In the genomic region with DNA sequence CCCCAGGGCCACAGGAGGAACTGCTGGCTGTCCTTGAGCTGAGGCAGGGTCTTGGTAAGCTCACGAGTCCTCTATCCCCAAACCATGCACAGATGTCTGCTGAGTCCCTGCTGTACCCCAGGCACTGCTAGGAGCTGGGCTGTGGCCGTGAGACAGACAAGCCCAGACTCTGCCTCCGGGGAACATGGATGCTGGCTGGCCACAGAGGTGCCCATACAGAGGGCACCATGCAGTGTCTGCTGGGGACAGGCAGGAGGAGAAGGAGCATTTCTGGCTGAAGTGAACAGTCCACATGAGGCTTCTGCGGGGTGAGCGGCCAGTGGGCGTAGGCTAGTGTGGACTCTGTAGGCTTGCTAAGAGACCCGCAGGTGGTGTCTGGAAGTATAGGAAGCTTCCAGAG, we compare ENCODE assay signal across 14 cellular contexts. TPM values are rescaled to one million over a fixed set of nuclear protein-coding genes. Genes with fewer than 3 reads are reported as not detected.
DNase-seq lines count a peak whose midpoint lies in the region; ATAC-seq and TF ChIP-seq lines count a peak whose summit lies in the region.
"Had no signal": no experiment of that assay in that cellular context is flagged by ENCODE, and none has a peak within 500 bp of the region (broad histone marks: within the 10 kb centered on the region; RNA-seq: fewer than 3 reads in every experiment).

No MANE protein-coding gene starts in this region.

- no peak overlapping the region for H3K23ac ChIP-seq in neuronal stem cell (ENCODE audit: low read depth, low read length, poor library complexity)

- intact Hi-C loops in dendritic cell treated with granulocyte-macrophage colony-stimulating factor and Interleukin-4, amounts not matched to agents 40 ng/mL and 50 ng/mL, for 4 days (cut with micrococcal nuclease): loop anchor here (5.0 to 10.0 kb wide), 2 partner anchors 45 to 83 kb away; a partner anchor contains a TSS

- H3K4me2 ChIP-seq in neuronal stem cell (ENCODE audit: insufficient read depth, low read length, poor library complexity, severe bottlenecking): no peak overlapping the region
- H3K4me2 ChIP-seq: BLaER1 treated with 17β-estradiol and CSF1 and Interleukin-3, amounts not matched to agents 10 nM and 100 nM had no signal

- peaks cover 4% of the 10 kb centered on the region for H3K36me3 Mint-ChIP-seq in dendritic cell treated with granulocyte-macrophage colony-stimulating factor and Interleukin-4, amounts not matched to agents 40 ng/mL and 50 ng/mL, for 4 days (ENCODE audit: low read depth)
- H3K36me3 Mint-ChIP-seq in effector memory CD8-positive, alpha-beta T cell (ENCODE audit: insufficient read depth): peaks cover 24% of the 10 kb centered on the region

- H3K14ac ChIP-seq in neuronal stem cell (ENCODE audit: low read length): no peak overlapping the region

- H3K4me3 Mint-ChIP-seq in dendritic cell treated with granulocyte-macrophage colony-stimulating factor and Interleukin-4, amounts not matched to agents 40 ng/mL and 50 ng/mL, for 4 days: no peak overlapping the region
- no peak overlapping the region for H3K4me3 Mint-ChIP-seq in effector memory CD8-positive, alpha-beta T cell
- H3K4me3 Mint-ChIP-seq: B cell; CD8-positive, alpha-beta T cell had no signal

- H3K9me3 ChIP-seq in cardiac muscle cell (ENCODE audit: low read depth): no peaks in the 10 kb centered on the region
- H3K9me3 ChIP-seq in right atrium auricular region: no peaks in the 10 kb centered on the region
- H3K9me3 ChIP-seq in neuronal stem cell (replicated peaks in 1 of 2; ENCODE audit: control insufficient read depth in 2 of 2, insufficient read depth in 1 of 2, low read depth in 1 of 2, low read length in 2 of 2): no peaks in the 10 kb centered on the region
- H3K9me3 ChIP-seq: BLaER1 treated with 17β-estradiol and CSF1 and Interleukin-3, amounts not matched to agents 10 nM and 100 nM; HAP-1 had no signal

- H4K8ac ChIP-seq in neuronal stem cell (ENCODE audit: low read depth, low read length): peak overlapping the region; percentile 45

- no peaks in the 10 kb centered on the region for H3K9me3 Mint-ChIP-seq in dendritic cell treated with granulocyte-macrophage colony-stimulating factor and Interleukin-4, amounts not matched to agents 40 ng/mL and 50 ng/mL, for 4 days
- H3K9me3 Mint-ChIP-seq in effector memory CD8-positive, alpha-beta T cell: no peaks in the 10 kb centered on the region
- H3K9me3 Mint-ChIP-seq: CD8-positive, alpha-beta T cell had no signal

- H3K4me1 ChIP-seq in cardiac muscle cell (ENCODE audit: low read depth) (peaks cover 4% of the 10 kb centered on the region), right atrium auricular region (peaks cover 5 to 20% of the 10 kb centered on the region in 2 donors), neuronal stem cell (ENCODE audit: control insufficient read depth in 2 of 2, insufficient read depth in 1 of 2, low read depth in 1 of 2, low read length in 2 of 2) (peaks cover 5 to 26% of the 10 kb centered on the region in 2 donors)

- H2AFZ ChIP-seq in neuronal stem cell (ENCODE audit: low read length): no peak overlapping the region
- H2AFZ ChIP-seq: GM23248 had no signal

- H3K9ac ChIP-seq in neuronal stem cell (ENCODE audit: low read depth, low read length, poor library complexity): peak overlapping the region; percentile 56
- H3K9ac ChIP-seq: GM23248 had no signal

- H3K36me3 ChIP-seq in cardiac muscle cell (no peaks in the 10 kb centered on the region), right atrium auricular region (no peaks in the 10 kb centered on the region), neuronal stem cell (replicated peaks in 1 of 2; ENCODE audit: control insufficient read depth in 2 of 2, insufficient read depth in 2 of 2, low read length in 2 of 2) (no peaks in the 10 kb centered on the region)
- H3K36me3 ChIP-seq: BLaER1 treated with 17β-estradiol and CSF1 and Interleukin-3, amounts not matched to agents 10 nM and 100 nM had no signal

- no peak overlapping the region for H3K4ac ChIP-seq in neuronal stem cell (ENCODE audit: low read length)

- H2BK15ac ChIP-seq in neuronal stem cell (ENCODE audit: low read length): peak overlapping the region; percentile 3

- peak overlapping the region; percentile 82 for H2AK5ac ChIP-seq in neuronal stem cell (ENCODE audit: low read depth, low read length)

- peak overlapping the region; percentile 49 for H2BK5ac ChIP-seq in neuronal stem cell (ENCODE audit: low read length)

- H3K4me1 Mint-ChIP-seq in dendritic cell treated with granulocyte-macrophage colony-stimulating factor and Interleukin-4, amounts not matched to agents 40 ng/mL and 50 ng/mL, for 4 days (ENCODE audit: low read depth): peaks cover 21% of the 10 kb centered on the region
- H3K4me1 Mint-ChIP-seq in effector memory CD8-positive, alpha-beta T cell (ENCODE audit: low read depth in 2 of 2): peaks cover 8% of the 10 kb centered on the region in 2 donors

- H3K18ac ChIP-seq in neuronal stem cell (ENCODE audit: low read length): no peak overlapping the region

- H3K4me3 ChIP-seq in cardiac muscle cell (no peak overlapping the region), right atrium auricular region (no peak overlapping the region), neuronal stem cell (ENCODE audit: low read length in 2 of 2) (no peak overlapping the region)
- H3K4me3 ChIP-seq: BLaER1 treated with 17β-estradiol and CSF1 and Interleukin-3, amounts not matched to agents 10 nM and 100 nM; GM23248; HAP-1 had no signal

- TF ChIP-seq CTCF in cardiac muscle cell (IDR thresholded peaks at IDR 0.05; ENCODE audit: low read depth, low read length) (peak; percentile 1), right atrium auricular region (IDR thresholded peaks at IDR 0.05) (no peak)

- peaks cover 9% of the 10 kb centered on the region for H3K79me1 ChIP-seq in neuronal stem cell (ENCODE audit: low read depth, low read length)

- peak overlapping the region; percentile 3 for H4K91ac ChIP-seq in neuronal stem cell (ENCODE audit: low read depth, low read length, poor library complexity)

- DNase-seq in cardiac muscle cell (ENCODE audit: low read depth in 1 of 2, low spot score in 1 of 2) (no peak), right atrium auricular region (ENCODE audit: low spot score) (no peak), neuronal stem cell (ENCODE audit: low spot score) (no peak), SK-N-DZ (ENCODE audit: low spot score) (no peak)
- DNase-seq in effector memory CD8-positive, alpha-beta T cell: no peak
- DNase-seq: Calu3, DMS79 treated with DMSO at 0.1 percent for 48 hours, GF-D8 had no signal

- H3K27ac ChIP-seq in cardiac muscle cell: no peak overlapping the region
- H3K27ac ChIP-seq in right atrium auricular region: no peak overlapping the region
- no peak overlapping the region for H3K27ac ChIP-seq in neuronal stem cell (replicated peaks; ENCODE audit: low read length)
- H3K27ac ChIP-seq: BLaER1 treated with 17β-estradiol and CSF1 and Interleukin-3, amounts not matched to agents 10 nM and 100 nM; GM23248 had no signal

- H3K27me3 Mint-ChIP-seq in dendritic cell treated with granulocyte-macrophage colony-stimulating factor and Interleukin-4, amounts not matched to agents 40 ng/mL and 50 ng/mL, for 4 days: peaks cover 29% of the 10 kb centered on the region
- H3K27me3 Mint-ChIP-seq in effector memory CD8-positive, alpha-beta T cell: peaks cover 0 to 9% of the 10 kb centered on the region in 2 donors
- H3K27me3 Mint-ChIP-seq: B cell had no signal

- no peak for ATAC-seq in effector memory CD8-positive, alpha-beta T cell (replicated peaks)
- ATAC-seq: CD8-positive, alpha-beta T cell had no signal

- no peak overlapping the region for H2BK120ac ChIP-seq in neuronal stem cell (ENCODE audit: low read depth, low read length)

- H3K27ac Mint-ChIP-seq in dendritic cell treated with granulocyte-macrophage colony-stimulating factor and Interleukin-4, amounts not matched to agents 40 ng/mL and 50 ng/mL, for 4 days: peak overlapping the region; percentile 37
- no peak overlapping the region for H3K27ac Mint-ChIP-seq in effector memory CD8-positive, alpha-beta T cell
- H3K27ac Mint-ChIP-seq: B cell; CD8-positive, alpha-beta T cell had no signal

- WGBS in neuronal stem cell (ENCODE audit: extremely low coverage in 2 of 2, insufficient read length in 2 of 2, insufficient replicate concordance in 1 of 2), 2 donors: no CpG with 5 or more reads among the region's 7 CpGs

- H2BK12ac ChIP-seq in neuronal stem cell (ENCODE audit: low read length): peak overlapping the region; percentile 86

- no peaks in the 10 kb centered on the region for H3K27me3 ChIP-seq in cardiac muscle cell
- no peaks in the 10 kb centered on the region for H3K27me3 ChIP-seq in right atrium auricular region
- no peaks in the 10 kb centered on the region for H3K27me3 ChIP-seq in neuronal stem cell (ENCODE audit: control insufficient read depth in 3 of 3, insufficient read depth in 3 of 3, low read depth in 1 of 3, low read length in 3 of 3)
- H3K27me3 ChIP-seq: BLaER1 treated with 17β-estradiol and CSF1 and Interleukin-3, amounts not matched to agents 10 nM and 100 nM had no signal

RNA-seq across cellular contexts. Expression of a gene that starts 4.8 kb away (rescaled TPM):
- total RNA-seq in cardiac muscle cell (33.5 and 39.5 TPM in 2 replicates), right atrium auricular region (10 to 100 TPM; 32.6 to 41.6 TPM)
- 32.3 and 35.8 TPM in 2 replicates for polyA plus RNA-seq in cardiac muscle cell
- polyA plus RNA-seq in neuronal stem cell (2013, experiment 1 of 2): 14.7 TPM
- polyA plus RNA-seq in neuronal stem cell (2013, experiment 2 of 2): 15.9 TPM
- 15.0 and 17.1 TPM in 2 replicates for polyA plus RNA-seq in SK-N-DZ (2014; cell fraction: cytosol; rRNA removed)
- polyA plus RNA-seq in SK-N-DZ (2014; cell fraction: nucleus; rRNA removed): 27.2 and 62.2 TPM in 2 replicates

RNA-seq across cellular contexts. Expression of a gene that starts 48.0 kb away (rescaled TPM):
- total RNA-seq in cardiac muscle cell: 19.2 and 26.8 TPM in 2 replicates
- 14.9 and 19.5 TPM in 2 replicates for polyA plus RNA-seq in cardiac muscle cell
- total RNA-seq in right atrium auricular region: 1 to 10 TPM; 6.4 to 9.1 TPM
- polyA plus RNA-seq in neuronal stem cell (2013, experiment 1 of 2): 17.9 TPM
- 17.2 TPM for polyA plus RNA-seq in neuronal stem cell (2013, experiment 2 of 2)
- polyA plus RNA-seq in SK-N-DZ (2014; cell fraction: cytosol; rRNA removed): 11.3 and 19.1 TPM in 2 replicates
- polyA plus RNA-seq in SK-N-DZ (2014; cell fraction: nucleus; rRNA removed): 72.5 and 75.4 TPM in 2 replicates

RNA-seq across cellular contexts. Expression of a gene that starts 58.2 kb away (rescaled TPM):
- total RNA-seq in cardiac muscle cell (17.8 and 20.9 TPM in 2 replicates), right atrium auricular region (10 to 100 TPM; 14.2 to 39.7 TPM)
- 7.1 and 7.3 TPM in 2 replicates for polyA plus RNA-seq in cardiac muscle cell
- polyA plus RNA-seq in neuronal stem cell (2013, experiment 1 of 2): 32.9 TPM
- 33.2 TPM for polyA plus RNA-seq in neuronal stem cell (2013, experiment 2 of 2)
- polyA plus RNA-seq in SK-N-DZ (2014; cell fraction: cytosol; rRNA removed): 0.20 and 0.44 TPM in 2 replicates
- polyA plus RNA-seq in SK-N-DZ (2014; cell fraction: nucleus; rRNA removed): 0.85 and 12.6 TPM in 2 replicates
